In the genomic region with DNA sequence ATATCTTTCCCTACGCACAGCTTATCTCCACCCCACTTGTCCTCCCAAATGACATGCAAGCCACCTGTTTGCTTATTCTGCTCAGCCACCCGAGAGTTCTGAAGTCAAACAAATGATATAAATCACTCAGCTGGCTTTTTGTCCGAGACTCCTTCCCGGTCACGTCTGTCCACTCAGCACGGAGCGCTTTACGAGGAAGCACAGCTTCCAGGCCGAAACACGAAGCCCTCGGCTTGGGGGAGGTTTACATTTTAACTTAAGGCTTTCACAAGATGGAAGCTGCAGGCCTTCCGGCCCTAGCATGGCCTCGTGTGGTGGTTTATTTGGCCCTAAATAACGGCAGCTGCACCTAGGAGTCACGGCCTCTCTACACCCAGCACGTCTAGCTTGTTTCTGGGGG, we compare ENCODE assay signal across 1 cellular context.
TF ChIP-seq lines count a peak whose summit lies in the region.

No MANE protein-coding gene starts in this region.

TF ChIP-seq in HepG2, 621 proteins besides CTCF, POLR2A, EP300 and RAD21 (continued from another document):
- TF ChIP-seq, protein P1, sequence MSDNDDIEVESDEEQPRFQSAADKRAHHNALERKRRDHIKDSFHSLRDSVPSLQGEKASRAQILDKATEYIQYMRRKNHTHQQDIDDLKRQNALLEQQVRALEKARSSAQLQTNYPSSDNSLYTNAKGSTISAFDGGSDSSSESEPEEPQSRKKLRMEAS (IDR thresholded peaks at IDR 0.05), result peak; percentile 59; the same call in 1 of the 2 replicates
- TF ChIP-seq SYNCRIP (IDR thresholded peaks at IDR 0.05; ENCODE audit: insufficient read depth, low read depth, low read length), result no peak
- no peak for TF ChIP-seq ZSCAN20 (CRISPR knock-in tag; IDR thresholded peaks at IDR 0.05; ENCODE audit: borderline replicate concordance)
- no peak for TF ChIP-seq HOXA5 (CRISPR knock-in tag; IDR thresholded peaks at IDR 0.05)
- peak; percentile 67 for TF ChIP-seq ZFX (CRISPR knock-in tag; IDR thresholded peaks at IDR 0.05; ENCODE audit: low read depth)
- TF ChIP-seq, protein P2, sequence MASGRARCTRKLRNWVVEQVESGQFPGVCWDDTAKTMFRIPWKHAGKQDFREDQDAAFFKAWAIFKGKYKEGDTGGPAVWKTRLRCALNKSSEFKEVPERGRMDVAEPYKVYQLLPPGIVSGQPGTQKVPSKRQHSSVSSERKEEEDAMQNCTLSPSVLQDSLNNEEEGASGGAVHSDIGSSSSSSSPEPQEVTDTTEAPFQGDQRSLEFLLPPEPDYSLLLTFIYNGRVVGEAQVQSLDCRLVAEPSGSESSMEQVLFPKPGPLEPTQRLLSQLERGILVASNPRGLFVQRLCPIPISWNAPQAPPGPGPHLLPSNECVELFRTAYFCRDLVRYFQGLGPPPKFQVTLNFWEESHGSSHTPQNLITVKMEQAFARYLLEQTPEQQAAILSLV (CRISPR knock-in tag; IDR thresholded peaks at IDR 0.05; ENCODE audit: borderline replicate concordance), result no peak
- TF ChIP-seq MEF2D (CRISPR knock-in tag; IDR thresholded peaks at IDR 0.05), result no peak
- TF ChIP-seq CBX2 (IDR thresholded peaks at IDR 0.05; ENCODE audit: low read depth, low read length), result no peak
- TF ChIP-seq CBX2 (CRISPR knock-in tag; IDR thresholded peaks at IDR 0.05; ENCODE audit: low read depth), result no peak
- TF ChIP-seq, protein P3, sequence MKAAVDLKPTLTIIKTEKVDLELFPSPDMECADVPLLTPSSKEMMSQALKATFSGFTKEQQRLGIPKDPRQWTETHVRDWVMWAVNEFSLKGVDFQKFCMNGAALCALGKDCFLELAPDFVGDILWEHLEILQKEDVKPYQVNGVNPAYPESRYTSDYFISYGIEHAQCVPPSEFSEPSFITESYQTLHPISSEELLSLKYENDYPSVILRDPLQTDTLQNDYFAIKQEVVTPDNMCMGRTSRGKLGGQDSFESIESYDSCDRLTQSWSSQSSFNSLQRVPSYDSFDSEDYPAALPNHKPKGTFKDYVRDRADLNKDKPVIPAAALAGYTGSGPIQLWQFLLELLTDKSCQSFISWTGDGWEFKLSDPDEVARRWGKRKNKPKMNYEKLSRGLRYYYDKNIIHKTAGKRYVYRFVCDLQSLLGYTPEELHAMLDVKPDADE (CRISPR knock-in tag; IDR thresholded peaks at IDR 0.05), result no peak
- TF ChIP-seq ZBTB21 (CRISPR knock-in tag; IDR thresholded peaks at IDR 0.05), result no peak
- no peak for TF ChIP-seq ATF1 (CRISPR knock-in tag; IDR thresholded peaks at IDR 0.05)
- no peak for TF ChIP-seq RAD51 (IDR thresholded peaks at IDR 0.05; ENCODE audit: borderline replicate concordance)
- TF ChIP-seq, protein P4, sequence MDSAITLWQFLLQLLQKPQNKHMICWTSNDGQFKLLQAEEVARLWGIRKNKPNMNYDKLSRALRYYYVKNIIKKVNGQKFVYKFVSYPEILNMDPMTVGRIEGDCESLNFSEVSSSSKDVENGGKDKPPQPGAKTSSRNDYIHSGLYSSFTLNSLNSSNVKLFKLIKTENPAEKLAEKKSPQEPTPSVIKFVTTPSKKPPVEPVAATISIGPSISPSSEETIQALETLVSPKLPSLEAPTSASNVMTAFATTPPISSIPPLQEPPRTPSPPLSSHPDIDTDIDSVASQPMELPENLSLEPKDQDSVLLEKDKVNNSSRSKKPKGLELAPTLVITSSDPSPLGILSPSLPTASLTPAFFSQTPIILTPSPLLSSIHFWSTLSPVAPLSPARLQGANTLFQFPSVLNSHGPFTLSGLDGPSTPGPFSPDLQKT (CRISPR knock-in tag; IDR thresholded peaks at IDR 0.05; ENCODE audit: borderline replicate concordance), result no peak
- TF ChIP-seq NFIC (IDR thresholded peaks at IDR 0.05; ENCODE audit: low read length), result no peak
- TF ChIP-seq XRCC5 (optimal IDR thresholded peaks at IDR 0.05; ENCODE audit: low read length), result no peak
- no peak for TF ChIP-seq NR2F1 (CRISPR knock-in tag; IDR thresholded peaks at IDR 0.05)
- no peak for TF ChIP-seq ZNF34 (CRISPR knock-in tag; IDR thresholded peaks at IDR 0.05; ENCODE audit: borderline replicate concordance)
- TF ChIP-seq HNF4A (CRISPR knock-in tag; IDR thresholded peaks at IDR 0.05), result no peak
- no peak for TF ChIP-seq ZNF224 (CRISPR knock-in tag; IDR thresholded peaks at IDR 0.05)
- no peak for TF ChIP-seq ZNF878 (CRISPR knock-in tag; IDR thresholded peaks at IDR 0.05)
- TF ChIP-seq ZKSCAN5 (CRISPR knock-in tag; IDR thresholded peaks at IDR 0.05), result no peak
- no peak for TF ChIP-seq ZNF20 (CRISPR knock-in tag; IDR thresholded peaks at IDR 0.05)
- TF ChIP-seq ETV5 (CRISPR knock-in tag; IDR thresholded peaks at IDR 0.05; ENCODE audit: borderline replicate concordance), result peak; percentile 19; the same call in 1 of the 2 replicates
- no peak for TF ChIP-seq FOXK1 (CRISPR knock-in tag; IDR thresholded peaks at IDR 0.05; ENCODE audit: borderline replicate concordance, low read depth)
- TF ChIP-seq ZNF644 (CRISPR knock-in tag; IDR thresholded peaks at IDR 0.05; ENCODE audit: low read depth), result no peak
- TF ChIP-seq CREB1 (IDR thresholded peaks at IDR 0.05), result no peak
- TF ChIP-seq CREB1 (CRISPR knock-in tag; IDR thresholded peaks at IDR 0.05), result no peak
- TF ChIP-seq, protein P5, sequence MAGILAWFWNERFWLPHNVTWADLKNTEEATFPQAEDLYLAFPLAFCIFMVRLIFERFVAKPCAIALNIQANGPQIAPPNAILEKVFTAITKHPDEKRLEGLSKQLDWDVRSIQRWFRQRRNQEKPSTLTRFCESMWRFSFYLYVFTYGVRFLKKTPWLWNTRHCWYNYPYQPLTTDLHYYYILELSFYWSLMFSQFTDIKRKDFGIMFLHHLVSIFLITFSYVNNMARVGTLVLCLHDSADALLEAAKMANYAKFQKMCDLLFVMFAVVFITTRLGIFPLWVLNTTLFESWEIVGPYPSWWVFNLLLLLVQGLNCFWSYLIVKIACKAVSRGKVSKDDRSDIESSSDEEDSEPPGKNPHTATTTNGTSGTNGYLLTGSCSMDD (CRISPR knock-in tag; IDR thresholded peaks at IDR 0.05), result no peak
- TF ChIP-seq, protein P6, sequence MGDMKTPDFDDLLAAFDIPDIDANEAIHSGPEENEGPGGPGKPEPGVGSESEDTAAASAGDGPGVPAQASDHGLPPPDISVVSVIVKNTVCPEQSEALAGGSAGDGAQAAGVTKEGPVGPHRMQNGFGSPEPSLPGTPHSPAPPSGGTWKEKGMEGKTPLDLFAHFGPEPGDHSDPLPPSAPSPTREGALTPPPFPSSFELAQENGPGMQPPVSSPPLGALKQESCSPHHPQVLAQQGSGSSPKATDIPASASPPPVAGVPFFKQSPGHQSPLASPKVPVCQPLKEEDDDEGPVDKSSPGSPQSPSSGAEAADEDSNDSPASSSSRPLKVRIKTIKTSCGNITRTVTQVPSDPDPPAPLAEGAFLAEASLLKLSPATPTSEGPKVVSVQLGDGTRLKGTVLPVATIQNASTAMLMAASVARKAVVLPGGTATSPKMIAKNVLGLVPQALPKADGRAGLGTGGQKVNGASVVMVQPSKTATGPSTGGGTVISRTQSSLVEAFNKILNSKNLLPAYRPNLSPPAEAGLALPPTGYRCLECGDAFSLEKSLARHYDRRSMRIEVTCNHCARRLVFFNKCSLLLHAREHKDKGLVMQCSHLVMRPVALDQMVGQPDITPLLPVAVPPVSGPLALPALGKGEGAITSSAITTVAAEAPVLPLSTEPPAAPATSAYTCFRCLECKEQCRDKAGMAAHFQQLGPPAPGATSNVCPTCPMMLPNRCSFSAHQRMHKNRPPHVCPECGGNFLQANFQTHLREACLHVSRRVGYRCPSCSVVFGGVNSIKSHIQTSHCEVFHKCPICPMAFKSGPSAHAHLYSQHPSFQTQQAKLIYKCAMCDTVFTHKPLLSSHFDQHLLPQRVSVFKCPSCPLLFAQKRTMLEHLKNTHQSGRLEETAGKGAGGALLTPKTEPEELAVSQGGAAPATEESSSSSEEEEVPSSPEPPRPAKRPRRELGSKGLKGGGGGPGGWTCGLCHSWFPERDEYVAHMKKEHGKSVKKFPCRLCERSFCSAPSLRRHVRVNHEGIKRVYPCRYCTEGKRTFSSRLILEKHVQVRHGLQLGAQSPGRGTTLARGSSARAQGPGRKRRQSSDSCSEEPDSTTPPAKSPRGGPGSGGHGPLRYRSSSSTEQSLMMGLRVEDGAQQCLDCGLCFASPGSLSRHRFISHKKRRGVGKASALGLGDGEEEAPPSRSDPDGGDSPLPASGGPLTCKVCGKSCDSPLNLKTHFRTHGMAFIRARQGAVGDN (CRISPR knock-in tag; IDR thresholded peaks at IDR 0.05), result peak; percentile 35
- no peak for TF ChIP-seq ZNF75D (CRISPR knock-in tag; IDR thresholded peaks at IDR 0.05; ENCODE audit: borderline replicate concordance)
- TF ChIP-seq ZNF33B (CRISPR knock-in tag; IDR thresholded peaks at IDR 0.05), result no peak
- no peak for TF ChIP-seq MTA1 (CRISPR knock-in tag; IDR thresholded peaks at IDR 0.05; ENCODE audit: borderline replicate concordance)
- no peak for TF ChIP-seq RARA (CRISPR knock-in tag; IDR thresholded peaks at IDR 0.05)
- TF ChIP-seq SKI (IDR thresholded peaks at IDR 0.05; ENCODE audit: partially characterized antibody), result no peak
- TF ChIP-seq ZNF552 (CRISPR knock-in tag; IDR thresholded peaks at IDR 0.05; ENCODE audit: borderline replicate concordance), result no peak
- TF ChIP-seq, protein P7, sequence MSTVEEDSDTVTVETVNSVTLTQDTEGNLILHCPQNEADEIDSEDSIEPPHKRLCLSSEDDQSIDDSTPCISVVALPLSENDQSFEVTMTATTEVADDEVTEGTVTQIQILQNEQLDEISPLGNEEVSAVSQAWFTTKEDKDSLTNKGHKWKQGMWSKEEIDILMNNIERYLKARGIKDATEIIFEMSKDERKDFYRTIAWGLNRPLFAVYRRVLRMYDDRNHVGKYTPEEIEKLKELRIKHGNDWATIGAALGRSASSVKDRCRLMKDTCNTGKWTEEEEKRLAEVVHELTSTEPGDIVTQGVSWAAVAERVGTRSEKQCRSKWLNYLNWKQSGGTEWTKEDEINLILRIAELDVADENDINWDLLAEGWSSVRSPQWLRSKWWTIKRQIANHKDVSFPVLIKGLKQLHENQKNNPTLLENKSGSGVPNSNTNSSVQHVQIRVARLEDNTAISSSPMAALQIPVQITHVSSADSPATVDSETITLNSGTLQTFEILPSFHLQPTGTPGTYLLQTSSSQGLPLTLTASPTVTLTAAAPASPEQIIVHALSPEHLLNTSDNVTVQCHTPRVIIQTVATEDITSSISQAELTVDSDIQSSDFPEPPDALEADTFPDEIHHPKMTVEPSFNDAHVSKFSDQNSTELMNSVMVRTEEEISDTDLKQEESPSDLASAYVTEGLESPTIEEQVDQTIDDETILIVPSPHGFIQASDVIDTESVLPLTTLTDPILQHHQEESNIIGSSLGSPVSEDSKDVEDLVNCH (CRISPR knock-in tag; IDR thresholded peaks at IDR 0.05), result no peak
- TF ChIP-seq, protein P8, sequence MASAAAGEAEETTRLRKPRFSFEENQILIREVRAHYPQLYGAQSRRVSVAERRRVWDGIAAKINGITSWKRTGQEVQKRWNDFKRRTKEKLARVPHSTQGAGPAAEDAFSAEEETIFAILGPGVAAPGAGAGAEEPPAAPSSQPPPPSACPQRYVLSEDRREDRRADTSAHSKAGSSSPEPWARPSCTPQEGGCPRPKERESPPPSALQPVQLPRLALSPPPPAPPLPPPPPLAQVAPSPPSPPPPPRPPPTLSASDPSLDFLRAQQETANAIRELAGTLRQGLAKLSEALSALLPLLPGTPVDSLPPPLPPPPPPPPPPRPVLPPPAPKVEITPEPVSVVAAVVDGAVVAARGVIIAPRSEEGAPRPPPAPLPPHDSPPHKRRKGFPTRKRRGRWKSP (CRISPR knock-in tag; IDR thresholded peaks at IDR 0.05), result no peak
- no peak for TF ChIP-seq TRIM24 (CRISPR knock-in tag; IDR thresholded peaks at IDR 0.05)
- no peak for TF ChIP-seq HHEX (CRISPR knock-in tag; IDR thresholded peaks at IDR 0.05)
